In the genomic region with DNA sequence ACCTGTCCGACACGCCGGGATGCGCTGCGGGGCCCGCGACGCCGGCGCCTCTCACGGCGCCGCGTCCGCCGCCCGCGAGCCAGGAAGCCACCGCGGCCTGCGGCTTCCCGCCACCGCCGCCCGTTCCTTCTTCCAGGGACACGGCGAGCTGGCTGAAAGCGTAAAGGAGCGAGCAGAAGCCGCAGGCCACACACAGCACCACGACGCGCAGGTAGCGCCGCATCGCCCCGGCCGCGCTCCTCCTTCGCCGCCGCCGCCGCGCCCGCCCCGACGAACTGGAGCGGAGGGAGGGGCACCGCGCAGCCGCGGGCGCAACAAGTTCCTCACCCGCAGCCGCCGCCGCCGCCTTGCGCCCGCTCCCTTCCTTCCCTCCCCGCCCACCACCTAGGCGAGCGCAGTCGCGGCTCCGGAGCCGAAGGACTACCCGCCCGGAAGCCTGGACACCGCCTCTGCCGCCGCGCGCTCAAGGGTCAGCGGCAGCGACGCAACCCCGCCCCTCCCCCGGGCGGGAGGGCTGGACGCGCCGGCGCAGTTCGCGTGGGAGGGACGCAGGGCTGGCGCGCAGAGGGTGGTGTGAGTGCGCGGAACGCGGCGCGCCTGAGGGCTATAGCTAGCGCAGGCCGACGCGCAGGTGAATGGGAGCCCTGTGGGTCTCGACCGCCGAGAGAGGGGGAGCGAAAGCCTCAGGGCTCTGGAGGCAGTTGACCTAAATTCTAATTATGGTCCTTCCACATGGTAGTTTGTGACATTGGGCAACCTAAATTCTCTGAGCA, we compare ENCODE assay signal across 8 cellular contexts. TPM values are rescaled to one million over a fixed set of nuclear protein-coding genes. Genes with fewer than 3 reads are reported as not detected.
DNase-seq lines count a peak whose midpoint lies in the region; ATAC-seq and TF ChIP-seq lines count a peak whose summit lies in the region.

A gene with protein sequence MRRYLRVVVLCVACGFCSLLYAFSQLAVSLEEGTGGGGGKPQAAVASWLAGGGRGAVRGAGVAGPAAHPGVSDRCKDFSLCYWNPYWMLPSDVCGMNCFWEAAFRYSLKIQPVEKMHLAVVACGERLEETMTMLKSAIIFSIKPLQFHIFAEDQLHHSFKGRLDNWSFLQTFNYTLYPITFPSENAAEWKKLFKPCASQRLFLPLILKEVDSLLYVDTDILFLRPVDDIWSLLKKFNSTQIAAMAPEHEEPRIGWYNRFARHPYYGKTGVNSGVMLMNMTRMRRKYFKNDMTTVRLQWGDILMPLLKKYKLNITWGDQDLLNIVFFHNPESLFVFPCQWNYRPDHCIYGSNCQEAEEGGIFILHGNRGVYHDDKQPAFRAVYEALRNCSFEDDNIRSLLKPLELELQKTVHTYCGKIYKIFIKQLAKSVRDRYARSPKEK (minus strand): TSS at position 451 of the 773 bp plus-strand sequence. CDS start 228 bp downstream, at position 223.

- peak; percentile 17 to 49 for TF ChIP-seq RAD21 in liver (IDR thresholded peaks at IDR 0.05)

- peaks cover 9 to 40% (median 27%) of the 10 kb centered on the region in 11 experiments; a peak in 16 of 22 replicates for H4K20me1 ChIP-seq in BLaER1 treated with 17β-estradiol and CSF1 and Interleukin-3, amounts not matched to agents 10 nM and 100 nM

- H3K27me3 ChIP-seq in BLaER1 treated with 17β-estradiol and CSF1 and Interleukin-3, amounts not matched to agents 10 nM and 100 nM: no peaks in the 10 kb centered on the region
- no peaks in the 10 kb centered on the region for H3K27me3 ChIP-seq in liver (ENCODE audit: control insufficient read depth in 4 of 4, insufficient read depth in 4 of 4, low read length in 3 of 4)

- peak within 1 kb of the TSS; percentile 68 to 91 (median 81) for H3K27ac ChIP-seq in BLaER1 treated with 17β-estradiol and CSF1 and Interleukin-3, amounts not matched to agents 10 nM and 100 nM
- H3K27ac ChIP-seq in liver (ENCODE audit: low read depth in 1 of 2, low read length in 2 of 2): peak within 1 kb of the TSS; percentile 84 to 86

- peaks cover 18 to 37% (median 26%) of the 10 kb centered on the region in 10 experiments for H3K4me1 ChIP-seq in BLaER1 treated with 17β-estradiol and CSF1 and Interleukin-3, amounts not matched to agents 10 nM and 100 nM
- peaks cover 0 to 20% (median 15%) of the 10 kb centered on the region in 4 donors for H3K4me1 ChIP-seq in liver (ENCODE audit: control insufficient read depth in 4 of 4, insufficient read depth in 4 of 4, low read length in 3 of 4)

- ATAC-seq in GM19328 (IDR thresholded peaks at IDR 0.05; ENCODE audit: unreplicated experiment): peak; percentile 96
- ATAC-seq in HG03469 (IDR thresholded peaks at IDR 0.05; ENCODE audit: unreplicated experiment): peak; percentile 96

- H3K36me3 ChIP-seq in BLaER1 treated with 17β-estradiol and CSF1 and Interleukin-3, amounts not matched to agents 10 nM and 100 nM: no peaks in the 10 kb centered on the region
- H3K36me3 ChIP-seq in liver (ENCODE audit: control insufficient read depth in 4 of 4, insufficient read depth in 3 of 4, low read depth in 1 of 4, low read length in 3 of 4): no peaks in the 10 kb centered on the region

- H3K4me3 ChIP-seq in BLaER1 treated with 17β-estradiol and CSF1 and Interleukin-3, amounts not matched to agents 10 nM and 100 nM: peak within 1 kb of the TSS; percentile 82 to 100 (median 94)
- peak within 1 kb of the TSS; percentile 84 to 97 (median 87) for H3K4me3 ChIP-seq in liver (ENCODE audit: low read depth in 1 of 3, low read length in 3 of 3)

- no peaks in the 10 kb centered on the region for H3K9me3 ChIP-seq in BLaER1 treated with 17β-estradiol and CSF1 and Interleukin-3, amounts not matched to agents 10 nM and 100 nM (replicated peaks in 1 of 11)
- H3K9me3 ChIP-seq in liver (ENCODE audit: control insufficient read depth in 4 of 4, low read length in 3 of 4): no peaks in the 10 kb centered on the region

- no peak for TF ChIP-seq CTCF in liver (IDR thresholded peaks at IDR 0.05; ENCODE audit: low read depth, low read length, missing input control)

- peak within 1 kb of the TSS; percentile 79 to 94 (median 83) for H3K4me2 ChIP-seq in BLaER1 treated with 17β-estradiol and CSF1 and Interleukin-3, amounts not matched to agents 10 nM and 100 nM

- DNase-seq in NCI-H526 treated with DMSO at 0.1 percent for 48 hours (lab: John Stamatoyannopoulos, UW) (peak; percentile 85), dermis blood vessel endothelial cell (peak; percentile 96)
- DNase-seq in activated CD4-positive, alpha-beta T cell treated with anti-CD3 and anti-CD28 coated beads, Interleukin-2, amount 50 U/mL, for 4 hours: peak; percentile 59 to 60
- peak; percentile 81 for DNase-seq in stimulated activated CD4-positive, alpha-beta T cell treated with anti-CD3 and anti-CD28 coated beads, Interleukin-4, amount 100 ng/mL, for 1 hour

- peak within 1 kb of the TSS; percentile 85 to 93 (median 89) for H3K9ac ChIP-seq in BLaER1 treated with 17β-estradiol and CSF1 and Interleukin-3, amounts not matched to agents 10 nM and 100 nM
- peak within 1 kb of the TSS; percentile 30 to 77 for H3K9ac ChIP-seq in liver (ENCODE audit: low read depth in 1 of 2, low read length in 2 of 2)

- under 1% methylated on average over 104 of the region's 104 CpGs for WGBS in liver

TF ChIP-seq in liver, 16 proteins besides CTCF, POLR2A, EP300 and RAD21:
- TF ChIP-seq, protein P1, sequence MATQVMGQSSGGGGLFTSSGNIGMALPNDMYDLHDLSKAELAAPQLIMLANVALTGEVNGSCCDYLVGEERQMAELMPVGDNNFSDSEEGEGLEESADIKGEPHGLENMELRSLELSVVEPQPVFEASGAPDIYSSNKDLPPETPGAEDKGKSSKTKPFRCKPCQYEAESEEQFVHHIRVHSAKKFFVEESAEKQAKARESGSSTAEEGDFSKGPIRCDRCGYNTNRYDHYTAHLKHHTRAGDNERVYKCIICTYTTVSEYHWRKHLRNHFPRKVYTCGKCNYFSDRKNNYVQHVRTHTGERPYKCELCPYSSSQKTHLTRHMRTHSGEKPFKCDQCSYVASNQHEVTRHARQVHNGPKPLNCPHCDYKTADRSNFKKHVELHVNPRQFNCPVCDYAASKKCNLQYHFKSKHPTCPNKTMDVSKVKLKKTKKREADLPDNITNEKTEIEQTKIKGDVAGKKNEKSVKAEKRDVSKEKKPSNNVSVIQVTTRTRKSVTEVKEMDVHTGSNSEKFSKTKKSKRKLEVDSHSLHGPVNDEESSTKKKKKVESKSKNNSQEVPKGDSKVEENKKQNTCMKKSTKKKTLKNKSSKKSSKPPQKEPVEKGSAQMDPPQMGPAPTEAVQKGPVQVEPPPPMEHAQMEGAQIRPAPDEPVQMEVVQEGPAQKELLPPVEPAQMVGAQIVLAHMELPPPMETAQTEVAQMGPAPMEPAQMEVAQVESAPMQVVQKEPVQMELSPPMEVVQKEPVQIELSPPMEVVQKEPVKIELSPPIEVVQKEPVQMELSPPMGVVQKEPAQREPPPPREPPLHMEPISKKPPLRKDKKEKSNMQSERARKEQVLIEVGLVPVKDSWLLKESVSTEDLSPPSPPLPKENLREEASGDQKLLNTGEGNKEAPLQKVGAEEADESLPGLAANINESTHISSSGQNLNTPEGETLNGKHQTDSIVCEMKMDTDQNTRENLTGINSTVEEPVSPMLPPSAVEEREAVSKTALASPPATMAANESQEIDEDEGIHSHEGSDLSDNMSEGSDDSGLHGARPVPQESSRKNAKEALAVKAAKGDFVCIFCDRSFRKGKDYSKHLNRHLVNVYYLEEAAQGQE (IDR thresholded peaks at IDR 0.05): peak; percentile 44
- TF ChIP-seq GABPA (IDR thresholded peaks at IDR 0.05 in 1 of 2, conservative IDR thresholded peaks at IDR 0.05 in 1 of 2) (peak in 1 of 2 donors; percentile 75), FOXA2 (IDR thresholded peaks at IDR 0.05) (no peak), NR2F2 (IDR thresholded peaks at IDR 0.05) (no peak), SP1 (IDR thresholded peaks at IDR 0.05) (peak; percentile 32), RXRA (IDR thresholded peaks at IDR 0.05) (no peak), EGR1 (IDR thresholded peaks at IDR 0.05; ENCODE audit: low read depth in 2 of 2) (peak; percentile 65 to 87), YY1 (IDR thresholded peaks at IDR 0.05) (peak; percentile 56)

RNA-seq across cellular contexts. Expression of the gene that starts here (rescaled TPM):
- 25.2 and 44.2 TPM in 2 replicates for total RNA-seq in dermis blood vessel endothelial cell
- total RNA-seq in liver: 10 to 100 TPM; 11.2 to 13.7 TPM
- 1 to 10 TPM; 2.8 to 4.0 TPM for polyA plus RNA-seq in liver

Comparison
In these comparisons a context has a peak if more than half of its experiments do, and no peak if none do; other contexts are left out.
1. Peak in every context shown above with its lines: DNase-seq, ATAC-seq, H3K4me3 ChIP-seq and H3K27ac ChIP-seq.